ENCODE assay signal across 23 cellular contexts in the genomic region with DNA sequence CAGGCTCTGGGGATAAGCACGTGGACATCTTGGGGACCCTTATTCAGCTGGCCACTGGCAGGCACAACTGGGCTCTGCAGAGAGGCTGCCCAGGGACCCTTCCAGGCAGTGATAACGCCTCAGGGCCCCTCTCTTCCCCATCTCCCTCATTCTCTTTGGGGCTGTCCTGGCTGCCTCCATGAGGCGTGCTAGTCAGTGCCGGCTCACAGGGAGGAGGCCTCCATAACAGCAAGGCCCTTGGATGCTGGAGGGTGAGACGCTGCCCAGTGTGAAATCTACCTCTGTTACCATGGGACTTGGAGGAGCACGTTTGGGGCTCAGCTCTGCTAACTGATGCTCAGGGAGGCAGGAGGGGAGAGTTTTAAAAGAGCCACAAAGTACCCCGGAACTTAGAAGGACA.
DNase-seq lines count a peak whose midpoint lies in the region; ATAC-seq, FAIRE-seq and TF ChIP-seq lines count a peak whose summit lies in the region.
"Had no signal": no experiment of that assay in that cellular context is flagged by ENCODE, and none has a peak within 500 bp of the region (broad histone marks: within the 10 kb centered on the region; RNA-seq: fewer than 3 reads in every experiment).

No MANE protein-coding gene starts in this region.

- H3K4me1 ChIP-seq in H1 (replicated peaks in 1 of 4; ENCODE audit: control insufficient read depth in 3 of 4, insufficient read depth in 4 of 4, low read length in 3 of 4) (peaks cover 0 to 4% (median under 1%) of the 10 kb centered on the region in 4 experiments; a peak in 4 of 7 replicates), neuronal stem cell (ENCODE audit: control insufficient read depth in 2 of 2, insufficient read depth in 1 of 2, low read depth in 1 of 2, low read length in 2 of 2) (peaks cover 3 to 11% of the 10 kb centered on the region in 2 donors)

- intact Hi-C loops in Right ventricle myocardium superior (cut with DNase I): no loop called here
- intact Hi-C loops in cardiac septum (cut with DNase I): no loop called here

- POLR2A ChIA-PET in H1 (lab: Charles Lee; ENCODE audit: partially characterized antibody): no interaction called here

- no peak for FAIRE-seq in H1 (lab: Jason Lieb, UNC)
- FAIRE-seq: A204.1, GM12878, GM19239, H54 had no signal

- H3K79me2 ChIP-seq in H1 (ENCODE audit: control insufficient read depth in 1 of 2, insufficient read depth in 2 of 2, low read length in 2 of 2): peaks cover 2 to 3% of the 10 kb centered on the region in 2 experiments; a peak in 2 of 4 replicates

- H2BK5ac ChIP-seq in H1 (ENCODE audit: low read depth, low read length) (no peak overlapping the region), neuronal stem cell (ENCODE audit: low read length) (no peak overlapping the region)

- H3K23ac ChIP-seq in H1 (ENCODE audit: insufficient read length): no peak overlapping the region
- peak overlapping the region; percentile 83 for H3K23ac ChIP-seq in neuronal stem cell (ENCODE audit: low read depth, low read length, poor library complexity)

- no peaks in the 10 kb centered on the region for H3K36me3 Mint-ChIP-seq in stimulated activated naive B cell treated with anti-CD40 and anti-IgM and Interleukin-4, amounts not matched to agents 10 μg/mL and 1 μg/mL and 100 μg/mL, for 72 hours
- H3K36me3 Mint-ChIP-seq: CD8-positive, alpha-beta memory T cell had no signal

- H2BK120ac ChIP-seq in H1 (replicated peaks; ENCODE audit: low read depth, low read length): no peak overlapping the region
- H2BK120ac ChIP-seq in neuronal stem cell (ENCODE audit: low read depth, low read length): no peak overlapping the region

- H4K91ac ChIP-seq in H1 (replicated peaks; ENCODE audit: insufficient read length, low read length) (no peak overlapping the region), neuronal stem cell (ENCODE audit: low read depth, low read length, poor library complexity) (no peak overlapping the region)

- H3K4ac ChIP-seq in H1 (replicated peaks; ENCODE audit: insufficient read length, low read depth, low read length) (no peak overlapping the region), neuronal stem cell (ENCODE audit: low read length) (no peak overlapping the region)

- no peak for TF ChIP-seq RAD21 in H1 (IDR thresholded peaks at IDR 0.05 in 1 of 2, conservative IDR thresholded peaks at IDR 0.05 in 1 of 2; ENCODE audit: low read depth in 2 of 2, low read length in 2 of 2)

- no peak overlapping the region for H3K4me3 Mint-ChIP-seq in stimulated activated naive B cell treated with anti-CD40 and anti-IgM and Interleukin-4, amounts not matched to agents 10 μg/mL and 1 μg/mL and 100 μg/mL, for 72 hours
- H3K4me3 Mint-ChIP-seq: B cell; CD4-positive, alpha-beta T cell; CD8-positive, alpha-beta memory T cell had no signal

- peak overlapping the region; percentile 57; the same call in 1 of the 2 replicates for H4K8ac ChIP-seq in H1 (ENCODE audit: extremely low read depth, insufficient read depth, low read length)
- no peak overlapping the region for H4K8ac ChIP-seq in neuronal stem cell (ENCODE audit: low read depth, low read length)

- H2AK5ac ChIP-seq in H1 (ENCODE audit: low read depth, low read length) (no peak overlapping the region), neuronal stem cell (ENCODE audit: low read depth, low read length) (peak overlapping the region; percentile 8)

- H3K27me3 ChIP-seq in WERI-Rb-1 (ENCODE audit: insufficient read depth, low read depth, severe bottlenecking): no peaks in the 10 kb centered on the region
- no peaks in the 10 kb centered on the region for H3K27me3 ChIP-seq in H1 (replicated peaks in 1 of 4; ENCODE audit: control insufficient read depth in 3 of 4, extremely low read depth in 1 of 4, insufficient read depth in 3 of 4, low read length in 3 of 4)
- no peaks in the 10 kb centered on the region for H3K27me3 ChIP-seq in neuronal stem cell (ENCODE audit: control insufficient read depth in 3 of 3, insufficient read depth in 3 of 3, low read depth in 1 of 3, low read length in 3 of 3)
- H3K27me3 ChIP-seq: BLaER1 had no signal

- H3K27ac Mint-ChIP-seq in stimulated activated naive B cell treated with anti-CD40 and anti-IgM and Interleukin-4, amounts not matched to agents 10 μg/mL and 1 μg/mL and 100 μg/mL, for 72 hours: no peak overlapping the region
- H3K27ac Mint-ChIP-seq: B cell; CD4-positive, alpha-beta T cell; CD8-positive, alpha-beta memory T cell had no signal

- H3K56ac ChIP-seq in H1 (replicated peaks; ENCODE audit: insufficient read length, low read depth, low read length): no peak overlapping the region

- no peak overlapping the region for H3K14ac ChIP-seq in H1 (ENCODE audit: insufficient read length)
- no peak overlapping the region for H3K14ac ChIP-seq in neuronal stem cell (ENCODE audit: low read length)

- no peaks in the 10 kb centered on the region for H3K36me3 ChIP-seq in WERI-Rb-1
- H3K36me3 ChIP-seq in H1 (ENCODE audit: control insufficient read depth in 2 of 4, insufficient read depth in 4 of 4, low read length in 3 of 4): no peaks in the 10 kb centered on the region; a peak in 1 of 8 replicates
- H3K36me3 ChIP-seq in neuronal stem cell (replicated peaks in 1 of 2; ENCODE audit: control insufficient read depth in 2 of 2, insufficient read depth in 2 of 2, low read length in 2 of 2): no peaks in the 10 kb centered on the region
- H3K36me3 ChIP-seq: BLaER1 had no signal

- no peak for TF ChIP-seq CTCF in WERI-Rb-1 (IDR thresholded peaks at IDR 0.05; ENCODE audit: low read depth, low read length)
- no peak for TF ChIP-seq CTCF in H1 (IDR thresholded peaks at IDR 0.05; ENCODE audit: control extremely low read depth in 1 of 3, insufficient read depth in 1 of 3, low read depth in 1 of 3, low read length in 3 of 3)

- no peak overlapping the region for H3K9ac ChIP-seq in H1 (replicated peaks in 1 of 4; ENCODE audit: extremely low read depth in 1 of 4, low read depth in 3 of 4, low read length in 3 of 4)
- no peak overlapping the region for H3K9ac ChIP-seq in neuronal stem cell (ENCODE audit: low read depth, low read length, poor library complexity)
- H3K9ac ChIP-seq: BLaER1, GM23248 had no signal

- no peak overlapping the region for H2BK15ac ChIP-seq in H1 (ENCODE audit: low read length)
- no peak overlapping the region for H2BK15ac ChIP-seq in neuronal stem cell (ENCODE audit: low read length)

- no peak for TF ChIP-seq EP300 in H1 (IDR thresholded peaks at IDR 0.05; ENCODE audit: borderline replicate concordance in 1 of 2, low read depth in 2 of 2, low read length in 2 of 2)

- no peaks in the 10 kb centered on the region for H3K4me1 Mint-ChIP-seq in stimulated activated naive B cell treated with anti-CD40 and anti-IgM and Interleukin-4, amounts not matched to agents 10 μg/mL and 1 μg/mL and 100 μg/mL, for 72 hours
- H3K4me1 Mint-ChIP-seq: B cell; CD8-positive, alpha-beta memory T cell had no signal

- 0 out of 2 replicates have a peak, but pooled peaks cover 5% of the 10 kb centered on the region for H3K23me2 ChIP-seq in H1 (ENCODE audit: low read depth, low read length)

- no peak for TF ChIP-seq POLR2A in H1 (IDR thresholded peaks at IDR 0.05; ENCODE audit: control extremely low read depth in 1 of 2, low read depth in 2 of 2, low read length in 2 of 2)

- H3K79me1 ChIP-seq in H1 (ENCODE audit: low read depth, low read length) (peaks cover 3% of the 10 kb centered on the region), neuronal stem cell (ENCODE audit: low read depth, low read length) (peaks cover 3% of the 10 kb centered on the region)

- no peaks in the 10 kb centered on the region for H3K27me3 Mint-ChIP-seq in stimulated activated naive B cell treated with anti-CD40 and anti-IgM and Interleukin-4, amounts not matched to agents 10 μg/mL and 1 μg/mL and 100 μg/mL, for 72 hours
- H3K27me3 Mint-ChIP-seq: B cell; CD4-positive, alpha-beta T cell had no signal

- no peak for ATAC-seq in Right ventricle myocardium superior (ENCODE audit: poor library complexity)
- no peak for ATAC-seq in stimulated activated naive B cell treated with anti-CD40 and anti-IgM and Interleukin-4, amounts not matched to agents 10 μg/mL and 1 μg/mL and 100 μg/mL, for 72 hours (replicated peaks)
- no peak for ATAC-seq in left lobe of liver
- ATAC-seq: GM12878 had no signal

- peaks cover 2 to 6% of the 10 kb centered on the region in 2 experiments for H4K20me1 ChIP-seq in H1 (replicated peaks in 1 of 2; ENCODE audit: control insufficient read depth in 1 of 2, insufficient read depth in 2 of 2, low read length in 2 of 2)
- H4K20me1 ChIP-seq: BLaER1 had no signal

- no peak overlapping the region for H4K5ac ChIP-seq in H1 (ENCODE audit: insufficient read length, low read depth, low read length)

- H2AFZ ChIP-seq in H1 (ENCODE audit: low read length) (no peak overlapping the region), neuronal stem cell (ENCODE audit: low read length) (no peak overlapping the region)
- H2AFZ ChIP-seq: GM23248 had no signal

- H3K9me3 ChIP-seq in WERI-Rb-1 (ENCODE audit: severe bottlenecking): peaks cover 10% of the 10 kb centered on the region
- H3K9me3 ChIP-seq in H1 (ENCODE audit: insufficient read depth in 2 of 2, low read depth in 1 of 2, low read length in 1 of 2): 0 out of 4 replicates have a peak, but pooled peaks cover 0 to 5% of the 10 kb centered on the region in 2 experiments
- peaks cover 3 to 10% of the 10 kb centered on the region in 2 donors for H3K9me3 ChIP-seq in neuronal stem cell (replicated peaks in 1 of 2; ENCODE audit: control insufficient read depth in 2 of 2, insufficient read depth in 1 of 2, low read depth in 1 of 2, low read length in 2 of 2)

- CTCF ChIA-PET in H1 (lab: Charles Lee; ENCODE audit: partially characterized antibody): interaction anchor here (1.2 to 1.9 kb wide), 3 partner anchors 9 to 109 kb away, joined by 3 to 5 read pairs (median 5); no protein-coding TSS in a partner anchor

- H3K4me3 ChIP-seq in WERI-Rb-1 (ENCODE audit: low read depth, low read length) (no peak overlapping the region), H1 (ENCODE audit: extremely low read depth in 1 of 4, insufficient read depth in 2 of 4, low read depth in 3 of 4, low read length in 4 of 4) (no peak overlapping the region), neuronal stem cell (ENCODE audit: low read length in 2 of 2) (no peak overlapping the region)
- H3K4me3 ChIP-seq: BLaER1, GM12878, GM23248 had no signal

- peak overlapping the region; percentile 90; the same call in 1 of the 2 replicates for H3K27ac ChIP-seq in WERI-Rb-1
- H3K27ac ChIP-seq in H1 (ENCODE audit: low read depth, low read length): no peak overlapping the region
- H3K27ac ChIP-seq in neuronal stem cell (replicated peaks; ENCODE audit: low read length): no peak overlapping the region
- H3K27ac ChIP-seq: 22Rv1, BLaER1, C4-2B, GM23248 had no signal

- H3K9me3 Mint-ChIP-seq in stimulated activated naive B cell treated with anti-CD40 and anti-IgM and Interleukin-4, amounts not matched to agents 10 μg/mL and 1 μg/mL and 100 μg/mL, for 72 hours: peaks cover 0 to 4% of the 10 kb centered on the region in 2 donors
- H3K9me3 Mint-ChIP-seq: CD4-positive, alpha-beta T cell had no signal

- peak; percentile 11 for DNase-seq in Right ventricle myocardium superior
- no peak for DNase-seq in cardiac septum (ENCODE audit: low spot score)
- DNase-seq in WERI-Rb-1: no peak
- DNase-seq in H1 (ENCODE audit: low read depth in 1 of 2, low spot score in 2 of 2): no peak
- DNase-seq in neuronal stem cell (ENCODE audit: low spot score): no peak
- no peak for DNase-seq in stimulated activated naive B cell treated with anti-CD40 and anti-IgM and Interleukin-4, amounts not matched to agents 10 μg/mL and 1 μg/mL and 100 μg/mL, for 72 hours
- no peak for DNase-seq in left lobe of liver (ENCODE audit: low spot score)
- no peak for DNase-seq in DMS153 (lab: John Stamatoyannopoulos, UW)
- DNase-seq: CD4-positive, alpha-beta T cell; CD8-positive, alpha-beta memory T cell; DMS79; EL; GDM1; GM23248; HCEC 1CT had no signal

- WGBS in H1 (ENCODE audit: extremely low coverage in 1 of 2, insufficient coverage in 1 of 2, insufficient read length in 1 of 2, insufficient replicate concordance in 2 of 2, low coverage in 1 of 2, low lambda C conversion rate in 2 of 2, missing lambda C conversion rate in 1 of 2), 2 experiments: 93% methylated on average over 7 of the region's 7 CpGs; no CpG with 5 or more reads in 1 of the 2 experiments
- no CpG with 5 or more reads among the region's 7 CpGs for WGBS in neuronal stem cell (ENCODE audit: extremely low coverage in 2 of 2, insufficient read length in 2 of 2, insufficient replicate concordance in 1 of 2), 2 donors

- H3K18ac ChIP-seq in H1 (ENCODE audit: extremely low read depth, low read length) (no peak overlapping the region), neuronal stem cell (ENCODE audit: low read length) (peak overlapping the region; percentile 44)

- H3K4me2 ChIP-seq in H1 (ENCODE audit: insufficient read depth in 1 of 2, low read depth in 2 of 2, low read length in 2 of 2) (no peak overlapping the region), neuronal stem cell (ENCODE audit: insufficient read depth, low read length, poor library complexity, severe bottlenecking) (no peak overlapping the region)
- H3K4me2 ChIP-seq: BLaER1 had no signal

- H2BK20ac ChIP-seq in H1 (ENCODE audit: low read length): no peak overlapping the region

- H2BK12ac ChIP-seq in H1 (ENCODE audit: low read depth, low read length) (no peak overlapping the region), neuronal stem cell (ENCODE audit: low read length) (no peak overlapping the region)
